ENCODE assay signal across 8 cellular contexts in genomic region chr16:10944249-10945064, GRCh38. TPM values are rescaled to one million over a fixed set of nuclear protein-coding genes. Genes with fewer than 3 reads are reported as not detected.
DNase-seq lines count a peak whose midpoint lies in the region; ATAC-seq and TF ChIP-seq lines count a peak whose summit lies in the region.

Gene CLEC16A (plus strand): TSS chr16:10944564. CDS start chr16:10944718, 154 bp downstream.

- peaks cover 58% of the 10 kb centered on the region for H3K4me1 Mint-ChIP-seq in endothelial cell (ENCODE audit: unreplicated experiment)
- peaks cover 63% of the 10 kb centered on the region for H3K4me1 Mint-ChIP-seq in mesothelial cell of epicardium

- H3K4me1 ChIP-seq in OCI-LY3 (ENCODE audit: low read length): peaks cover 50% of the 10 kb centered on the region

- H2AFZ ChIP-seq in OCI-LY3 (ENCODE audit: low read depth, low read length): no peak within 1 kb of the TSS

- H3K27me3 Mint-ChIP-seq in endothelial cell (ENCODE audit: unreplicated experiment) (peaks cover 19% of the 10 kb centered on the region), mesothelial cell of epicardium (ENCODE audit: low read depth) (no peaks in the 10 kb centered on the region)

- peak; percentile 99 for DNase-seq in DMS 273 (lab: John Stamatoyannopoulos, UW; ENCODE audit: unreplicated experiment)
- DNase-seq in HuH-7.5 (ENCODE audit: low spot score): peak; percentile 92
- peak; percentile 97 for DNase-seq in activated CD8-positive, alpha-beta memory T cell treated with anti-CD3 and anti-CD28 coated beads, Interleukin-2, amount 50 U/mL, for 4 hours
- peak; percentile 98 for DNase-seq in endothelial cell (ENCODE audit: low spot score)
- peak; percentile 91 to 95 for DNase-seq in mesothelial cell of epicardium (ENCODE audit: low spot score in 2 of 2, unreplicated experiment in 2 of 2)
- peak; percentile 89 to 91 for DNase-seq in stimulated activated CD8-positive, alpha-beta memory T cell treated with anti-CD3 and anti-CD28 coated beads, Interleukin-15, amount 100 ng/mL, for 4 hours (ENCODE audit: low read depth in 2 of 2)

- peak; percentile 66 for ATAC-seq in GM21526 (IDR thresholded peaks at IDR 0.05; ENCODE audit: low FRiP score, unreplicated experiment)

- no peak within 1 kb of the TSS for H3K27ac ChIP-seq in OCI-LY3 (ENCODE audit: low read length)

- H3K9me3 Mint-ChIP-seq in endothelial cell (ENCODE audit: unreplicated experiment) (no peaks in the 10 kb centered on the region), mesothelial cell of epicardium (no peaks in the 10 kb centered on the region)

- TF ChIP-seq CTCF in OCI-LY3 (IDR thresholded peaks at IDR 0.05; ENCODE audit: low read depth, low read length): no peak
- peak; percentile 6 for TF ChIP-seq CTCF in endothelial cell (IDR thresholded peaks at IDR 0.05; ENCODE audit: unreplicated experiment)
- peak; percentile 28 for TF ChIP-seq CTCF in mesothelial cell of epicardium (IDR thresholded peaks at IDR 0.05; ENCODE audit: unreplicated experiment)

- peaks cover 9% of the 10 kb centered on the region for H3K36me3 ChIP-seq in OCI-LY3 (replicated peaks; ENCODE audit: low read depth, low read length)

- H4K20me1 ChIP-seq in OCI-LY3 (ENCODE audit: insufficient read depth, low read length): peaks cover 17% of the 10 kb centered on the region

- peak within 1 kb of the TSS; percentile 90 for H3K27ac Mint-ChIP-seq in endothelial cell (ENCODE audit: unreplicated experiment)
- H3K27ac Mint-ChIP-seq in mesothelial cell of epicardium: peak within 1 kb of the TSS; percentile 75

- peak within 1 kb of the TSS; percentile 56 for H3K9ac ChIP-seq in OCI-LY3 (ENCODE audit: low read length)

- peak within 1 kb of the TSS; percentile 78 for H3K4me2 ChIP-seq in OCI-LY3 (ENCODE audit: low read length)

- no peaks in the 10 kb centered on the region for H3K9me3 ChIP-seq in OCI-LY3 (ENCODE audit: insufficient read depth, low read length)

- H3K4me3 Mint-ChIP-seq in endothelial cell (ENCODE audit: unreplicated experiment) (peak within 1 kb of the TSS; percentile 95), mesothelial cell of epicardium (peak within 1 kb of the TSS; percentile 83)

- peak within 1 kb of the TSS; percentile 76 for H3K4me3 ChIP-seq in OCI-LY3 (ENCODE audit: low read length)

- H3K27me3 ChIP-seq in OCI-LY3 (ENCODE audit: low read depth, low read length): no peaks in the 10 kb centered on the region

- peaks cover 12% of the 10 kb centered on the region for H3K36me3 Mint-ChIP-seq in endothelial cell (ENCODE audit: low read depth, unreplicated experiment)
- H3K36me3 Mint-ChIP-seq in mesothelial cell of epicardium: no peaks in the 10 kb centered on the region

- peaks cover 56% of the 10 kb centered on the region for H3K79me2 ChIP-seq in OCI-LY3 (ENCODE audit: low read length)

RNA-seq across cellular contexts. Expression of gene CLEC16A, which starts in this region (rescaled TPM):
- total RNA-seq in endothelial cell (ENCODE audit: unreplicated experiment): 58.1 TPM
- 40.5 to 44.9 TPM (median 43.3 TPM) in 3 replicates for total RNA-seq in mesothelial cell of epicardium
